13 cellular contexts compared by ENCODE assay signal in the genomic region with DNA sequence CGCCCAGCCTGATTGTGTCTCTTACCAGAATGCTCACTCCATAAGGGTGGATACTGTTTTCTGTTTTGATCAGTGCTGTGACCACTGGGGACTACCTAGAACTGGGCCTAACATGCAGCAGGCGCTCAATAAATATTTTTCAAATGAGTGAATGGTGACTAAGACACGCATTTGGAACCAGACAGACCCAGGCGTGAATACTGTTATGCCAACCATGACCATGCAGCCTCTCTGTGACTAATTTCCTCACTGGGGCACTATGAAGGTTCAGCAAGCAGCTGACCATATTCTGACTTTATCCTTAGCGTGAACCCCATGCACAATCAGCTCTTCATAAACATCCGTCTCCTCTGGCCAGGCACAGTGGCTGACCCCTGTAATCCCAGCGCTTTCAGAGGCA. TPM values are rescaled to one million over a fixed set of nuclear protein-coding genes. Genes with fewer than 3 reads are reported as not detected.
DNase-seq lines count a peak whose midpoint lies in the region; ATAC-seq, FAIRE-seq and TF ChIP-seq lines count a peak whose summit lies in the region.
"Had no signal": no experiment of that assay in that cellular context is flagged by ENCODE, and none has a peak within 500 bp of the region (broad histone marks: within the 10 kb centered on the region; RNA-seq: fewer than 3 reads in every experiment).

No MANE protein-coding gene starts in this region.

- H3K4me3 ChIP-seq in brain microvascular endothelial cell (ENCODE audit: low read depth, low read length) (no peak overlapping the region), keratinocyte (ENCODE audit: control insufficient read depth in 2 of 3, extremely low read depth in 1 of 3, insufficient read depth in 2 of 3, low read depth in 1 of 3, low read length in 3 of 3) (no peak overlapping the region)
- H3K4me3 ChIP-seq: pancreas, SK-N-MC had no signal

- no peaks in the 10 kb centered on the region for H3K79me2 ChIP-seq in keratinocyte (ENCODE audit: control insufficient read depth, insufficient read depth, low read length)

- peaks cover 16% of the 10 kb centered on the region for H3K4me1 ChIP-seq in keratinocyte (ENCODE audit: control insufficient read depth, extremely low read depth, insufficient read depth, low read length)
- H3K4me1 ChIP-seq: pancreas had no signal

- no peaks in the 10 kb centered on the region for H3K27me3 ChIP-seq in brain microvascular endothelial cell (replicated peaks)
- no peaks in the 10 kb centered on the region for H3K27me3 ChIP-seq in keratinocyte (ENCODE audit: control insufficient read depth, extremely low read depth, insufficient read depth, low read length)
- H3K27me3 ChIP-seq: pancreas had no signal

- no peaks in the 10 kb centered on the region for H3K9me3 ChIP-seq in keratinocyte (ENCODE audit: control insufficient read depth, low read depth, low read length)
- H3K9me3 ChIP-seq: pancreas had no signal

- peak overlapping the region; percentile 89 for H3K27ac ChIP-seq in brain microvascular endothelial cell
- peak overlapping the region; percentile 70 for H3K27ac ChIP-seq in keratinocyte (ENCODE audit: control insufficient read depth, insufficient read depth, low read length)
- H3K27ac ChIP-seq: pancreas, SK-N-MC had no signal

- H3K36me3 ChIP-seq in brain microvascular endothelial cell (replicated peaks): peaks cover 41% of the 10 kb centered on the region
- H3K36me3 ChIP-seq in keratinocyte (ENCODE audit: control insufficient read depth in 2 of 2, extremely low read depth in 1 of 2, insufficient read depth in 2 of 2, low read length in 2 of 2): no peaks in the 10 kb centered on the region

- no peak for TF ChIP-seq CTCF in brain microvascular endothelial cell (IDR thresholded peaks at IDR 0.05; ENCODE audit: low read depth, low read length, missing control alignments)
- no peak for TF ChIP-seq CTCF in keratinocyte (optimal IDR thresholded peaks at IDR 0.05 in 1 of 3, IDR thresholded peaks at IDR 0.05 in 1 of 3, conservative IDR thresholded peaks at IDR 0.05 in 1 of 3; ENCODE audit: extremely low read depth in 1 of 3, insufficient read depth in 2 of 3, low read length in 3 of 3)

- peak overlapping the region; percentile 22 for H3K9ac ChIP-seq in keratinocyte (ENCODE audit: control insufficient read depth, extremely low read depth, insufficient read depth, low read length)

- no peaks in the 10 kb centered on the region for H4K20me1 ChIP-seq in keratinocyte (ENCODE audit: control insufficient read depth, extremely low read depth, insufficient read depth, low read length)

- H2AFZ ChIP-seq in keratinocyte (ENCODE audit: control insufficient read depth, low read length): no peak overlapping the region

- H3K4me2 ChIP-seq in keratinocyte (ENCODE audit: control insufficient read depth, extremely low read depth, insufficient read depth, low read depth, low read length): peak overlapping the region; percentile 56

- peak; percentile 100 for FAIRE-seq in keratinocyte (lab: Jason Lieb, UNC)
- FAIRE-seq: pancreas had no signal

- in situ Hi-C loops in brain microvascular endothelial cell (cut with HindIII; ENCODE audit: low pct_ligation_motif_present, low sequenced_read_pairs): no loop called here

- peak; percentile 71 for DNase-seq in 8988T
- DNase-seq in HPDE6-E6E7 (ENCODE audit: extremely low spot score): peak; percentile 92
- DNase-seq in brain microvascular endothelial cell: peak; percentile 94
- DNase-seq in keratinocyte (ENCODE audit: low read depth, low spot score): peak; percentile 60
- DNase-seq in stimulated activated naive CD4-positive, alpha-beta T cell (lab: John Stamatoyannopoulos, UW): no peak
- no peak for DNase-seq in activated CD4-positive, alpha-beta T cell treated with anti-CD3 and anti-CD28 coated beads, Interleukin-2, amount 50 U/mL, for 1 hour
- no peak for DNase-seq in NCI-H510A (lab: John Stamatoyannopoulos, UW)
- DNase-seq: AML-193, caudate nucleus, NCI-H1436 treated with DMSO at 0.1 percent for 48 hours, pancreas had no signal

- dilution Hi-C loops in keratinocyte (cut with MboI; ENCODE audit: extremely low pct_ligation_motif_present, low sequenced_read_pairs): no loop called here

- no peaks in the 10 kb centered on the region for H3K9me1 ChIP-seq in keratinocyte (ENCODE audit: control insufficient read depth, extremely low read depth, insufficient read depth, low read length)

- ATAC-seq in GM18867 (IDR thresholded peaks at IDR 0.05; ENCODE audit: unreplicated experiment): no peak
- ATAC-seq: pancreas had no signal

RNA-seq across cellular contexts. Expression of a gene that starts 13.0 kb away (rescaled TPM):
- 1.8 to 8.0 TPM (median 6.4 TPM) in 3 replicates for polyA plus RNA-seq in keratinocyte
- 0.44 TPM for polyA plus RNA-seq in keratinocyte (2011; ENCODE audit: low read depth)
- polyA plus RNA-seq in keratinocyte (2011; cell fraction: cytosol; rRNA removed): 1.1 and 2.1 TPM in 2 replicates
- 0.99 and 1.8 TPM in 2 replicates for polyA plus RNA-seq in keratinocyte (2011; cell fraction: nucleus; rRNA removed)
- 0.11 and 8.6 TPM in 2 replicates for polyA plus RNA-seq in keratinocyte (2012; ENCODE audit: low replicate concordance)
- polyA minus RNA-seq in keratinocyte: 4.6 to 20.9 TPM (median 14.5 TPM) in 3 replicates
- polyA minus RNA-seq in keratinocyte (2011; cell fraction: cytosol; rRNA and poly(A)+ RNA removed): 20.9 TPM
- 3.0 and 3.3 TPM in 2 replicates for polyA minus RNA-seq in keratinocyte (2011; cell fraction: nucleus; rRNA and poly(A)+ RNA removed)

RNA-seq across cellular contexts. Expression of a gene that starts 28.8 kb away (rescaled TPM):
- 2.8 to 3.9 TPM (median 3.6 TPM) in 3 replicates for polyA plus RNA-seq in keratinocyte
- 11.8 TPM for polyA plus RNA-seq in keratinocyte (2011; ENCODE audit: low read depth)
- polyA plus RNA-seq in keratinocyte (2011; cell fraction: cytosol; rRNA removed): 2.9 and 5.5 TPM in 2 replicates
- polyA plus RNA-seq in keratinocyte (2011; cell fraction: nucleus; rRNA removed): 11.8 and 11.9 TPM in 2 replicates
- 8.8 and 11.5 TPM in 2 replicates for polyA plus RNA-seq in keratinocyte (2012; ENCODE audit: low replicate concordance)
- 4.7 to 25.2 TPM (median 7.5 TPM) in 3 replicates for polyA minus RNA-seq in keratinocyte
- 10.4 TPM for polyA minus RNA-seq in keratinocyte (2011; cell fraction: cytosol; rRNA and poly(A)+ RNA removed)
- 12.5 and 12.7 TPM in 2 replicates for polyA minus RNA-seq in keratinocyte (2011; cell fraction: nucleus; rRNA and poly(A)+ RNA removed)

Comparison
In these comparisons a context has a peak if more than half of its experiments do, and no peak if none do; other contexts are left out.
1. DNase-seq: peak in 8988T (single experiment), HPDE6-E6E7 (single experiment), brain microvascular endothelial cell (single experiment) and keratinocyte (single experiment); none in stimulated activated naive CD4-positive, alpha-beta T cell (0 of 6), activated CD4-positive, alpha-beta T cell treated with anti-CD3 and anti-CD28 coated beads, Interleukin-2, amount 50 U/mL, for 1 hour (single experiment) and NCI-H510A (single experiment).